13 cellular contexts compared by ENCODE assay signal in genomic region chr17:5030168-5030567, GRCh38. TPM values are rescaled to one million over a fixed set of nuclear protein-coding genes. Genes with fewer than 3 reads are reported as not detected.
DNase-seq lines count a peak whose midpoint lies in the region; ATAC-seq, FAIRE-seq and TF ChIP-seq lines count a peak whose summit lies in the region.
"Not testable (repeated sequence)": the region's sequence is repeated elsewhere in the genome, so short reads cannot be mapped to it uniquely, and the experiment has no call there.
"Had no signal": no experiment of that assay in that cellular context is flagged by ENCODE, and none has a peak within 500 bp of the region (broad histone marks: within the 10 kb centered on the region; RNA-seq: fewer than 3 reads in every experiment).

No MANE protein-coding gene starts in this region.

- not testable (repeated sequence) for H3K4me3 ChIP-seq in CD4-positive, CD25-positive, alpha-beta regulatory T cell (ENCODE audit: low read depth, low read length); endothelial cell of umbilical vein (replicated peaks in 1 of 3; ENCODE audit: insufficient read depth in 1 of 3, low read depth in 1 of 3, low read length in 3 of 3)

- not testable (repeated sequence) for TF ChIP-seq CTCF in endothelial cell of umbilical vein (IDR thresholded peaks at IDR 0.05; ENCODE audit: extremely low read depth in 1 of 2, insufficient read depth in 1 of 2, low read depth in 1 of 2, low read length in 2 of 2)

- not testable (repeated sequence) for H2AFZ ChIP-seq in endothelial cell of umbilical vein (ENCODE audit: low read depth, low read length)

- H3K9me3 ChIP-seq in CD4-positive, CD25-positive, alpha-beta regulatory T cell (ENCODE audit: control insufficient read depth in 2 of 2, low read length in 2 of 2); endothelial cell of umbilical vein (replicated peaks; ENCODE audit: control insufficient read depth, insufficient read depth, low read length): not testable (repeated sequence)

- not testable (repeated sequence) for ATAC-seq in CD4-positive, CD25-positive, alpha-beta regulatory T cell (ENCODE audit: low read depth in 2 of 2); T-cell (replicated peaks in 1 of 4); activated T-cell treated with anti-CD3 and anti-CD28 coated beads, Interleukin-2, amount 50 U/mL, for 4 hours; activated naive CD8-positive, alpha-beta T cell treated with anti-CD3 and anti-CD28 coated beads, Interleukin-2, amount 10 ng/mL, durations not matched to agents 7 days and 5 days (ENCODE audit: low read depth)

- TF ChIP-seq POLR2A in endothelial cell of umbilical vein (IDR thresholded peaks at IDR 0.05; ENCODE audit: low read depth, low read length), result not testable (repeated sequence)

- peak overlapping the region in 2 of 4 donors; percentile 88 to 89 for H3K4me3 Mint-ChIP-seq in CD4-positive, CD25-positive, alpha-beta regulatory T cell
- H3K4me3 Mint-ChIP-seq in T-cell; stimulated activated naive CD8-positive, alpha-beta T cell treated with anti-CD3 and anti-CD28 coated beads, Interleukin-15, Interleukin-2, amounts not matched to agents 100 ng/mL and 50 ng/mL, for 24 hours: not testable (repeated sequence)
- peak overlapping the region; percentile 68 for H3K4me3 Mint-ChIP-seq in activated CD4-positive, alpha-beta memory T cell treated with anti-CD3 and anti-CD28 coated beads for 36 hours
- peak overlapping the region; percentile 75 for H3K4me3 Mint-ChIP-seq in activated T-cell treated with anti-CD3 and anti-CD28 coated beads, Interleukin-2, amount 50 U/mL, for 4 hours
- peak overlapping the region; percentile 89 for H3K4me3 Mint-ChIP-seq in activated naive CD8-positive, alpha-beta T cell treated with anti-CD3 and anti-CD28 coated beads, Interleukin-2, amount 10 ng/mL, durations not matched to agents 7 days and 5 days

- BruUV-seq in endothelial cell of umbilical vein (replicated peaks; lab: Mats Ljungman, UMichigan), result not testable (repeated sequence)

- not testable (repeated sequence) for H3K9ac ChIP-seq in endothelial cell of umbilical vein (replicated peaks; ENCODE audit: extremely low read depth, insufficient read depth, low read length)

- POLR2A ChIA-PET in T-cell (lab: Charles Lee), result interaction anchor here in 1 of 2 donors (0.6 kb wide), 1 partner anchor 172 kb away, joined by 6 read pairs; no protein-coding TSS in a partner anchor
- POLR2A ChIA-PET in activated CD4-positive, alpha-beta memory T cell treated with anti-CD3 and anti-CD28 coated beads for 36 hours (lab: Charles Lee), result interaction anchor here (0.6 to 1.6 kb wide), 6 partner anchors 11 to 172 kb away, joined by 3 to 4 read pairs (median 3); partner anchors contain the start of genes KIF1C and ZNF232
- POLR2A ChIA-PET in activated naive CD8-positive, alpha-beta T cell treated with anti-CD3 and anti-CD28 coated beads, Interleukin-2, amount 10 ng/mL, durations not matched to agents 7 days and 5 days (lab: Charles Lee), result interaction anchor here (0.8 to 1.6 kb wide), 4 partner anchors 12 to 96 kb away, joined by 3 to 6 read pairs (median 4); partner anchors contain the start of genes INCA1, KIF1C and SPAG7
- POLR2A ChIA-PET in endothelial cell of umbilical vein (lab: Charles Lee), result not testable (repeated sequence)

- DNase-seq in CD4-positive, CD25-positive, alpha-beta regulatory T cell; GM19239 (ENCODE audit: insufficient read length, low spot score); T-cell; activated CD4-positive, alpha-beta memory T cell treated with anti-CD3 and anti-CD28 coated beads for 36 hours; activated T-cell treated with anti-CD3 and anti-CD28 coated beads, Interleukin-2, amount 50 U/mL, for 4 hours; activated naive CD8-positive, alpha-beta T cell treated with anti-CD3 and anti-CD28 coated beads, Interleukin-2, amount 10 ng/mL, durations not matched to agents 7 days and 5 days; endothelial cell of umbilical vein (ENCODE audit: low read depth, low spot score): not testable (repeated sequence)

- H3K27ac ChIP-seq in CD4-positive, CD25-positive, alpha-beta regulatory T cell (ENCODE audit: insufficient read depth, low read length, poor library complexity, severe bottlenecking), result peak overlapping the region; percentile 55
- not testable (repeated sequence) for H3K27ac ChIP-seq in endothelial cell of umbilical vein (ENCODE audit: insufficient read depth, low read depth, low read length)

- peaks cover 3 to 35% (median 17%) of the 10 kb centered on the region in 4 donors for H3K4me1 Mint-ChIP-seq in CD4-positive, CD25-positive, alpha-beta regulatory T cell
- H3K4me1 Mint-ChIP-seq in T-cell, result peaks cover 25 to 29% (median 26%) of the 10 kb centered on the region in 3 donors
- peaks cover 16% of the 10 kb centered on the region for H3K4me1 Mint-ChIP-seq in activated CD4-positive, alpha-beta memory T cell treated with anti-CD3 and anti-CD28 coated beads for 36 hours (ENCODE audit: low read depth)
- peaks cover 21% of the 10 kb centered on the region for H3K4me1 Mint-ChIP-seq in activated T-cell treated with anti-CD3 and anti-CD28 coated beads, Interleukin-2, amount 50 U/mL, for 4 hours (ENCODE audit: low read depth)
- H3K4me1 Mint-ChIP-seq in activated naive CD8-positive, alpha-beta T cell treated with anti-CD3 and anti-CD28 coated beads, Interleukin-2, amount 10 ng/mL, durations not matched to agents 7 days and 5 days, result peaks cover 15% of the 10 kb centered on the region
- H3K4me1 Mint-ChIP-seq in stimulated activated naive CD8-positive, alpha-beta T cell treated with anti-CD3 and anti-CD28 coated beads, Interleukin-15, Interleukin-2, amounts not matched to agents 100 ng/mL and 50 ng/mL, for 24 hours (ENCODE audit: low read depth), result peaks cover 18% of the 10 kb centered on the region

- CTCF ChIA-PET in T-cell (lab: Charles Lee) (interaction anchor here (0.6 to 3.1 kb wide), 6 partner anchors 15 to 656 kb away, joined by 3 to 13 read pairs (median 10); no protein-coding TSS in a partner anchor), endothelial cell of umbilical vein (lab: Charles Lee) (interaction anchor here (1.4 to 6.5 kb wide), 4 partner anchors 10 to 1406 kb away, joined by 4 to 72 read pairs (median 4); partner anchors contain the start of gene CAMTA2)
- CTCF ChIA-PET in activated CD4-positive, alpha-beta memory T cell treated with anti-CD3 and anti-CD28 coated beads for 36 hours (lab: Charles Lee), result interaction anchor here (0.7 to 7.9 kb wide), 18 partner anchors 9 to 224 kb away, joined by 3 to 74 read pairs (median 4); partner anchors contain the start of genes INCA1, KIF1C, RNF167 and SLC25A11

- FAIRE-seq in GM19239 (lab: Jason Lieb, UNC) (peak; percentile 37), endothelial cell of umbilical vein (lab: Jason Lieb, UNC) (peak; percentile 40)

- not testable (repeated sequence) for H3K79me2 ChIP-seq in endothelial cell of umbilical vein (ENCODE audit: control insufficient read depth, insufficient read depth, low read length)

- H3K36me3 Mint-ChIP-seq in CD4-positive, CD25-positive, alpha-beta regulatory T cell; T-cell; activated CD4-positive, alpha-beta memory T cell treated with anti-CD3 and anti-CD28 coated beads for 36 hours; activated T-cell treated with anti-CD3 and anti-CD28 coated beads, Interleukin-2, amount 50 U/mL, for 4 hours (ENCODE audit: insufficient read depth); activated naive CD8-positive, alpha-beta T cell treated with anti-CD3 and anti-CD28 coated beads, Interleukin-2, amount 10 ng/mL, durations not matched to agents 7 days and 5 days; stimulated activated naive CD8-positive, alpha-beta T cell treated with anti-CD3 and anti-CD28 coated beads, Interleukin-15, Interleukin-2, amounts not matched to agents 100 ng/mL and 50 ng/mL, for 24 hours (ENCODE audit: low read depth): not testable (repeated sequence)

- intact Hi-C loops in activated CD4-positive, alpha-beta memory T cell treated with anti-CD3 and anti-CD28 coated beads for 36 hours (cut with micrococcal nuclease), result loop anchor here (2.0 to 5.0 kb wide), 3 partner anchors 33 to 83 kb away; partner anchors contain the start of genes INCA1, KIF1C and SPAG7
- intact Hi-C loops in endothelial cell of umbilical vein (cut with micrococcal nuclease), result not testable (repeated sequence)

- dilution Hi-C loops in endothelial cell of umbilical vein (cut with MboI; ENCODE audit: extremely low pct_ligation_motif_present, low sequenced_read_pairs), result not testable (repeated sequence)

- not testable (repeated sequence) for H3K27me3 ChIP-seq in CD4-positive, CD25-positive, alpha-beta regulatory T cell (ENCODE audit: control insufficient read depth, insufficient read depth, low read length); endothelial cell of umbilical vein (ENCODE audit: control insufficient read depth in 2 of 2, insufficient read depth in 2 of 2, low read length in 2 of 2)

- not testable (repeated sequence) for H3K9me1 ChIP-seq in endothelial cell of umbilical vein (replicated peaks; ENCODE audit: control insufficient read depth, extremely low read depth, insufficient read depth, low read length)

- not testable (repeated sequence) for H3K4me2 ChIP-seq in endothelial cell of umbilical vein (ENCODE audit: insufficient read depth, low read length)

- peaks cover 26% of the 10 kb centered on the region for H3K4me1 ChIP-seq in CD4-positive, CD25-positive, alpha-beta regulatory T cell (ENCODE audit: control insufficient read depth, insufficient read depth, low read length, poor library complexity, severe bottlenecking)
- H3K4me1 ChIP-seq in endothelial cell of umbilical vein (ENCODE audit: control insufficient read depth, extremely low read depth, insufficient read depth, low read length), result not testable (repeated sequence)

- not testable (repeated sequence) for H3K27me3 Mint-ChIP-seq in CD4-positive, CD25-positive, alpha-beta regulatory T cell; T-cell; activated CD4-positive, alpha-beta memory T cell treated with anti-CD3 and anti-CD28 coated beads for 36 hours; activated T-cell treated with anti-CD3 and anti-CD28 coated beads, Interleukin-2, amount 50 U/mL, for 4 hours (ENCODE audit: low read depth); activated naive CD8-positive, alpha-beta T cell treated with anti-CD3 and anti-CD28 coated beads, Interleukin-2, amount 10 ng/mL, durations not matched to agents 7 days and 5 days; stimulated activated naive CD8-positive, alpha-beta T cell treated with anti-CD3 and anti-CD28 coated beads, Interleukin-15, Interleukin-2, amounts not matched to agents 100 ng/mL and 50 ng/mL, for 24 hours

- peak overlapping the region in 1 of 3 donors; percentile 82 for H3K27ac Mint-ChIP-seq in CD4-positive, CD25-positive, alpha-beta regulatory T cell
- peak overlapping the region; percentile 91 for H3K27ac Mint-ChIP-seq in T-cell
- peak overlapping the region; percentile 87 for H3K27ac Mint-ChIP-seq in activated CD4-positive, alpha-beta memory T cell treated with anti-CD3 and anti-CD28 coated beads for 36 hours
- H3K27ac Mint-ChIP-seq in activated naive CD8-positive, alpha-beta T cell treated with anti-CD3 and anti-CD28 coated beads, Interleukin-2, amount 10 ng/mL, durations not matched to agents 7 days and 5 days, result peak overlapping the region; percentile 95
- H3K27ac Mint-ChIP-seq in stimulated activated naive CD8-positive, alpha-beta T cell treated with anti-CD3 and anti-CD28 coated beads, Interleukin-15, Interleukin-2, amounts not matched to agents 100 ng/mL and 50 ng/mL, for 24 hours, result peak overlapping the region; percentile 40

- not testable (repeated sequence) for H4K20me1 ChIP-seq in endothelial cell of umbilical vein (replicated peaks; ENCODE audit: control insufficient read depth, extremely low read depth, insufficient read depth, low read length)

- not testable (repeated sequence) for H3K9me3 Mint-ChIP-seq in CD4-positive, CD25-positive, alpha-beta regulatory T cell; T-cell; activated CD4-positive, alpha-beta memory T cell treated with anti-CD3 and anti-CD28 coated beads for 36 hours; activated T-cell treated with anti-CD3 and anti-CD28 coated beads, Interleukin-2, amount 50 U/mL, for 4 hours; activated naive CD8-positive, alpha-beta T cell treated with anti-CD3 and anti-CD28 coated beads, Interleukin-2, amount 10 ng/mL, durations not matched to agents 7 days and 5 days; stimulated activated naive CD8-positive, alpha-beta T cell treated with anti-CD3 and anti-CD28 coated beads, Interleukin-15, Interleukin-2, amounts not matched to agents 100 ng/mL and 50 ng/mL, for 24 hours

- not testable (repeated sequence) for H3K36me3 ChIP-seq in CD4-positive, CD25-positive, alpha-beta regulatory T cell (ENCODE audit: control insufficient read depth, insufficient read depth, low read length); endothelial cell of umbilical vein (ENCODE audit: control insufficient read depth in 2 of 2, extremely low read depth in 1 of 2, insufficient read depth in 2 of 2, low read length in 2 of 2)

RNA-seq across cellular contexts. Expression of gene SLC52A1, which starts 5.1 kb away (rescaled TPM):
- 0.22 TPM for total RNA-seq in CD4-positive, CD25-positive, alpha-beta regulatory T cell
- polyA plus RNA-seq in CD4-positive, CD25-positive, alpha-beta regulatory T cell, result under 1 TPM in 2 of 4 donors, not detected in 2; 0.27 to 0.41 TPM
- under 1 TPM in 3 of 5 donors, not detected in 2; 0.14 to 0.62 (median 0.25) TPM for total RNA-seq in T-cell
- total RNA-seq in activated CD4-positive, alpha-beta memory T cell treated with anti-CD3 and anti-CD28 coated beads for 36 hours, result under 1 TPM; 0.31 to 0.36 TPM
- under 1 TPM in 1 of 3 donors, not detected in 2; 0.08 TPM for total RNA-seq in activated T-cell treated with anti-CD3 and anti-CD28 coated beads, Interleukin-2, amount 50 U/mL, for 4 hours
- total RNA-seq in activated naive CD8-positive, alpha-beta T cell treated with anti-CD3 and anti-CD28 coated beads, Interleukin-2, amount 10 ng/mL, durations not matched to agents 7 days and 5 days, result 1 to 10 TPM in 1 of 2 experiments, under 1 TPM in 1; 0.85 to 1.4 TPM
- not detected in 2 replicates for total RNA-seq in endothelial cell of umbilical vein
- 0.04 and 0.08 TPM in 2 replicates for polyA plus RNA-seq in endothelial cell of umbilical vein
- 0.07 and 0.08 TPM in 2 replicates for polyA plus RNA-seq in endothelial cell of umbilical vein (2011; cell fraction: cytosol; rRNA removed)
- 0.11 and 0.12 TPM in 2 replicates for polyA plus RNA-seq in endothelial cell of umbilical vein (2011; cell fraction: nucleus; rRNA removed)
- 0.11 TPM in 1 of 2 replicates, not detected in the other for polyA plus RNA-seq in endothelial cell of umbilical vein (2012)
- polyA minus RNA-seq in endothelial cell of umbilical vein, result not detected in 2 replicates
- polyA minus RNA-seq in endothelial cell of umbilical vein (2011; cell fraction: cytosol; rRNA and poly(A)+ RNA removed), result not detected
- not detected in 2 replicates for polyA minus RNA-seq in endothelial cell of umbilical vein (2011; cell fraction: nucleus; rRNA and poly(A)+ RNA removed)
- total RNA-seq: Caco-2, Right ventricle myocardium inferior, RPMI7951, SJCRH30 had no signal

RNA-seq across cellular contexts. Expression of gene KIF1C, which starts 32.4 kb away (rescaled TPM):
- 22.9 TPM for total RNA-seq in CD4-positive, CD25-positive, alpha-beta regulatory T cell
- polyA plus RNA-seq in CD4-positive, CD25-positive, alpha-beta regulatory T cell, result 1 to 10 TPM; 2.6 to 4.6 (median 3.8) TPM
- total RNA-seq in T-cell, result 10 to 100 TPM; 15.3 to 37.9 (median 28.5) TPM
- 10 to 100 TPM; 43.9 to 48.8 TPM for total RNA-seq in activated CD4-positive, alpha-beta memory T cell treated with anti-CD3 and anti-CD28 coated beads for 36 hours
- total RNA-seq in activated T-cell treated with anti-CD3 and anti-CD28 coated beads, Interleukin-2, amount 50 U/mL, for 4 hours, result 10 to 100 TPM; 42.7 to 49.9 (median 49.4) TPM
- total RNA-seq in activated naive CD8-positive, alpha-beta T cell treated with anti-CD3 and anti-CD28 coated beads, Interleukin-2, amount 10 ng/mL, durations not matched to agents 7 days and 5 days, result 10 to 100 TPM; 35.5 to 37.3 TPM
- 171 and 174 TPM in 2 replicates for total RNA-seq in endothelial cell of umbilical vein
- polyA plus RNA-seq in endothelial cell of umbilical vein, result 33.6 and 33.9 TPM in 2 replicates
- polyA plus RNA-seq in endothelial cell of umbilical vein (2011; cell fraction: cytosol; rRNA removed), result 45.5 and 63.4 TPM in 2 replicates
- polyA plus RNA-seq in endothelial cell of umbilical vein (2011; cell fraction: nucleus; rRNA removed), result 66.3 and 72.8 TPM in 2 replicates
- 124 and 128 TPM in 2 replicates for polyA plus RNA-seq in endothelial cell of umbilical vein (2012)
- 134 and 138 TPM in 2 replicates for polyA minus RNA-seq in endothelial cell of umbilical vein
- 37.8 TPM for polyA minus RNA-seq in endothelial cell of umbilical vein (2011; cell fraction: cytosol; rRNA and poly(A)+ RNA removed)
- polyA minus RNA-seq in endothelial cell of umbilical vein (2011; cell fraction: nucleus; rRNA and poly(A)+ RNA removed), result 22.0 and 26.6 TPM in 2 replicates

RNA-seq across cellular contexts. Expression of gene INCA1, which starts 32.8 kb away (rescaled TPM):
- not detected for total RNA-seq in CD4-positive, CD25-positive, alpha-beta regulatory T cell
- under 1 TPM in 1 of 4 donors, not detected in 3; 0.99 TPM for polyA plus RNA-seq in CD4-positive, CD25-positive, alpha-beta regulatory T cell
- under 1 TPM in 2 of 5 donors, not detected in 3; 0.38 to 0.43 TPM for total RNA-seq in T-cell
- under 1 TPM in 1 of 2 experiments, not detected in 1; 0.40 TPM for total RNA-seq in activated CD4-positive, alpha-beta memory T cell treated with anti-CD3 and anti-CD28 coated beads for 36 hours
- under 1 TPM in 2 of 3 donors, not detected in 1; 0.16 to 0.30 TPM for total RNA-seq in activated T-cell treated with anti-CD3 and anti-CD28 coated beads, Interleukin-2, amount 50 U/mL, for 4 hours
- total RNA-seq in activated naive CD8-positive, alpha-beta T cell treated with anti-CD3 and anti-CD28 coated beads, Interleukin-2, amount 10 ng/mL, durations not matched to agents 7 days and 5 days, result under 1 TPM; 0.42 to 0.54 TPM
- total RNA-seq in endothelial cell of umbilical vein, result 0.71 and 1.0 TPM in 2 replicates
- polyA plus RNA-seq in endothelial cell of umbilical vein, result 0.99 and 1.0 TPM in 2 replicates
- 0.54 and 0.97 TPM in 2 replicates for polyA plus RNA-seq in endothelial cell of umbilical vein (2011; cell fraction: cytosol; rRNA removed)
- 4.6 and 5.7 TPM in 2 replicates for polyA plus RNA-seq in endothelial cell of umbilical vein (2011; cell fraction: nucleus; rRNA removed)
- polyA plus RNA-seq in endothelial cell of umbilical vein (2012), result 0.95 and 2.3 TPM in 2 replicates
- 0.89 and 1.4 TPM in 2 replicates for polyA minus RNA-seq in endothelial cell of umbilical vein
- polyA minus RNA-seq in endothelial cell of umbilical vein (2011; cell fraction: cytosol; rRNA and poly(A)+ RNA removed), result not detected
- 0.72 TPM in 1 of 2 replicates, not detected in the other for polyA minus RNA-seq in endothelial cell of umbilical vein (2011; cell fraction: nucleus; rRNA and poly(A)+ RNA removed)
- total RNA-seq: NCI-H460, SJCRH30 had no signal

RNA-seq across cellular contexts. Expression of gene CAMTA2, which starts 42.7 kb away (rescaled TPM):
- total RNA-seq in CD4-positive, CD25-positive, alpha-beta regulatory T cell, result 69.8 TPM
- polyA plus RNA-seq in CD4-positive, CD25-positive, alpha-beta regulatory T cell, result 1 to 10 TPM; 4.7 to 7.9 (median 6.0) TPM
- 10 to 100 TPM; 59.8 to 82.8 (median 72.0) TPM for total RNA-seq in T-cell
- total RNA-seq in activated CD4-positive, alpha-beta memory T cell treated with anti-CD3 and anti-CD28 coated beads for 36 hours, result 100 to 1,000 TPM; 101 to 109 TPM
- total RNA-seq in activated T-cell treated with anti-CD3 and anti-CD28 coated beads, Interleukin-2, amount 50 U/mL, for 4 hours, result 100 to 1,000 TPM in 2 of 3 donors, 10 to 100 TPM in 1; 87.8 to 141 (median 101) TPM
- 10 to 100 TPM; 62.0 to 67.7 TPM for total RNA-seq in activated naive CD8-positive, alpha-beta T cell treated with anti-CD3 and anti-CD28 coated beads, Interleukin-2, amount 10 ng/mL, durations not matched to agents 7 days and 5 days
- total RNA-seq in endothelial cell of umbilical vein, result 51.0 and 56.7 TPM in 2 replicates
- polyA plus RNA-seq in endothelial cell of umbilical vein, result 33.8 and 47.2 TPM in 2 replicates
- polyA plus RNA-seq in endothelial cell of umbilical vein (2011; cell fraction: cytosol; rRNA removed), result 13.0 and 19.6 TPM in 2 replicates
- 118 and 122 TPM in 2 replicates for polyA plus RNA-seq in endothelial cell of umbilical vein (2011; cell fraction: nucleus; rRNA removed)
- 32.6 and 43.6 TPM in 2 replicates for polyA plus RNA-seq in endothelial cell of umbilical vein (2012)
- 20.5 and 32.0 TPM in 2 replicates for polyA minus RNA-seq in endothelial cell of umbilical vein
- polyA minus RNA-seq in endothelial cell of umbilical vein (2011; cell fraction: cytosol; rRNA and poly(A)+ RNA removed), result 17.9 TPM
- 34.1 and 47.1 TPM in 2 replicates for polyA minus RNA-seq in endothelial cell of umbilical vein (2011; cell fraction: nucleus; rRNA and poly(A)+ RNA removed)

RNA-seq across cellular contexts. Expression of gene ZFP3, which starts 48.1 kb away (rescaled TPM):
- 2.5 TPM for total RNA-seq in CD4-positive, CD25-positive, alpha-beta regulatory T cell
- 1 to 10 TPM in 2 of 4 donors, under 1 TPM in 2; 0.32 to 2.0 (median 1.3) TPM for polyA plus RNA-seq in CD4-positive, CD25-positive, alpha-beta regulatory T cell
- total RNA-seq in T-cell (10 to 100 TPM in 1 of 5 donors, 1 to 10 TPM in 4; 3.3 to 10.4 (median 8.5) TPM), endothelial cell of umbilical vein (1.4 and 1.7 TPM in 2 replicates)
- total RNA-seq in activated CD4-positive, alpha-beta memory T cell treated with anti-CD3 and anti-CD28 coated beads for 36 hours, result 1 to 10 TPM; 1.8 to 1.9 TPM
- 1 to 10 TPM; 1.7 to 2.2 (median 1.8) TPM for total RNA-seq in activated T-cell treated with anti-CD3 and anti-CD28 coated beads, Interleukin-2, amount 50 U/mL, for 4 hours
- 1 to 10 TPM; 7.3 to 8.3 TPM for total RNA-seq in activated naive CD8-positive, alpha-beta T cell treated with anti-CD3 and anti-CD28 coated beads, Interleukin-2, amount 10 ng/mL, durations not matched to agents 7 days and 5 days
- 1.7 and 1.8 TPM in 2 replicates for polyA plus RNA-seq in endothelial cell of umbilical vein
- 1.3 and 1.4 TPM in 2 replicates for polyA plus RNA-seq in endothelial cell of umbilical vein (2011; cell fraction: cytosol; rRNA removed)
- polyA plus RNA-seq in endothelial cell of umbilical vein (2011; cell fraction: nucleus; rRNA removed), result 2.0 and 2.2 TPM in 2 replicates
- 1.5 and 2.0 TPM in 2 replicates for polyA plus RNA-seq in endothelial cell of umbilical vein (2012)
- 2.7 and 3.0 TPM in 2 replicates for polyA minus RNA-seq in endothelial cell of umbilical vein
- not detected for polyA minus RNA-seq in endothelial cell of umbilical vein (2011; cell fraction: cytosol; rRNA and poly(A)+ RNA removed)
- 2.8 TPM in 2 replicates for polyA minus RNA-seq in endothelial cell of umbilical vein (2011; cell fraction: nucleus; rRNA and poly(A)+ RNA removed)
- total RNA-seq: NCI-H460 had no signal
